In genomic region chr10:75508239-75508813, GRCh38 we compare ENCODE assay signal across 10 cellular contexts.
DNase-seq lines count a peak whose midpoint lies in the region; ATAC-seq, FAIRE-seq and TF ChIP-seq lines count a peak whose summit lies in the region.
"Had no signal": no experiment of that assay in that cellular context is flagged by ENCODE, and none has a peak within 500 bp of the region (broad histone marks: within the 10 kb centered on the region; RNA-seq: fewer than 3 reads in every experiment).

No MANE protein-coding gene starts in this region.

- H3K4me2 ChIP-seq in Loucy (ENCODE audit: low read depth, low read length, poor library complexity, severe bottlenecking) (peak overlapping the region; percentile 74), K562 (ENCODE audit: insufficient read depth, low read length) (no peak overlapping the region)

- TF ChIP-seq POLR2A in K562 (conservative IDR thresholded peaks at IDR 0.05) = no peak
- TF ChIP-seq POLR2A in erythroblast (IDR thresholded peaks at IDR 0.05; ENCODE audit: low read length) = no peak

- H4K20me1 ChIP-seq in Loucy (ENCODE audit: insufficient read depth, low read length, poor library complexity, severe bottlenecking) (no peaks in the 10 kb centered on the region), K562 (replicated peaks; ENCODE audit: control insufficient read depth, insufficient read depth, low read length) (no peaks in the 10 kb centered on the region; the same call in 1 of the 2 replicates)

- H3K9me2 ChIP-seq in Loucy (replicated peaks; ENCODE audit: low read depth, low read length) = no peaks in the 10 kb centered on the region

- POLR2A ChIA-PET in K562 (lab: Yijun Ruan, JAX) = no interaction called here

- no peak for FAIRE-seq in K562 (lab: Jason Lieb, UNC)

- no peak overlapping the region for H3K27ac ChIP-seq in K562 (ENCODE audit: extremely low read depth, low read depth, low read length)
- H3K27ac ChIP-seq in muscle layer of colon (ENCODE audit: low read depth, low read length) = peak overlapping the region; percentile 54
- H3K27ac ChIP-seq: SJSA1 had no signal

- ATAC-seq in K562 = no peak
- no peak for ATAC-seq in HG03565 (IDR thresholded peaks at IDR 0.05; ENCODE audit: unreplicated experiment)

- H3K4me3 ChIP-seq in AG09309 (ENCODE audit: control insufficient read depth, low read depth, low read length) = no peak overlapping the region
- peak overlapping the region; percentile 56 for H3K4me3 ChIP-seq in Loucy (ENCODE audit: low read length, poor library complexity, severe bottlenecking)
- no peak overlapping the region for H3K4me3 ChIP-seq in K562
- H3K4me3 ChIP-seq in muscle layer of colon (ENCODE audit: low read depth in 1 of 2, low read length in 2 of 2) = peak overlapping the region in 1 of 2 donors; percentile 4
- H3K4me3 ChIP-seq: SJSA1 had no signal

- intact Hi-C loops in K562 (cut with micrococcal nuclease) = no loop called here

- H3K79me2 ChIP-seq in Loucy (ENCODE audit: insufficient read depth, low read length) = no peaks in the 10 kb centered on the region
- no peaks in the 10 kb centered on the region for H3K79me2 ChIP-seq in K562 (ENCODE audit: control insufficient read depth, insufficient read depth, low read length)

- H3K9me3 ChIP-seq in Loucy (ENCODE audit: insufficient read depth, low read depth, low read length) = no peaks in the 10 kb centered on the region
- H3K9me3 ChIP-seq in K562 (replicated peaks; ENCODE audit: control insufficient read depth, insufficient read depth, low read depth, low read length) = no peaks in the 10 kb centered on the region
- H3K9me3 ChIP-seq in muscle layer of colon (ENCODE audit: low read length) = no peaks in the 10 kb centered on the region
- H3K9me3 ChIP-seq: SJSA1 had no signal

- H2AFZ ChIP-seq in Loucy (ENCODE audit: low read length) (peak overlapping the region; percentile 66), K562 (ENCODE audit: low read depth, low read length) (no peak overlapping the region)

- H3F3A ChIP-seq in Loucy (ENCODE audit: low read depth) = peaks cover 15% of the 10 kb centered on the region; the same call in 1 of the 2 replicates

- TF ChIP-seq RAD21 in K562 (CRISPR knock-in tag; conservative IDR thresholded peaks at IDR 0.05 in 1 of 2, IDR thresholded peaks at IDR 0.05 in 1 of 2) = no peak

- CTCF ChIA-PET in K562 (lab: Yijun Ruan, JAX; ENCODE audit: low intra/inter-chr PET ratio) = no interaction called here

- DNase-seq in AG09309 (ENCODE audit: low read depth) = peak; percentile 66
- no peak for DNase-seq in K562 (ENCODE audit: extremely low read depth in 1 of 4, low spot score in 3 of 4)
- DNase-seq in OCI-M1 (lab: John Stamatoyannopoulos, UW) = no peak
- DNase-seq in erythroblast (lab: John Stamatoyannopoulos, UW) = no peak
- DNase-seq in NCI-H774 (lab: John Stamatoyannopoulos, UW) = no peak
- DNase-seq: NCI-H1092 treated with DMSO at 0.1 percent for 48 hours had no signal

- no peak for TF ChIP-seq CTCF in AG09309 (IDR thresholded peaks at IDR 0.05; ENCODE audit: control insufficient read depth, insufficient read depth, low read depth, low read length, missing control alignments)
- no peak for TF ChIP-seq CTCF in Loucy (conservative IDR thresholded peaks at IDR 0.05; ENCODE audit: low read length)
- no peak for TF ChIP-seq CTCF in K562 (IDR thresholded peaks at IDR 0.05 in 2 of 3, conservative IDR thresholded peaks at IDR 0.05 in 1 of 3; ENCODE audit: insufficient read depth in 2 of 3, low read depth in 1 of 3, low read length in 3 of 3)

- WGBS in K562 (ENCODE audit: insufficient coverage, low coverage, missing lambda C conversion rate) = 0% methylated on average over 2 of the region's 2 CpGs

- no TSS peak for BruUV-seq in K562 (replicated peaks; lab: Mats Ljungman, UMichigan)

- H3K9me1 ChIP-seq in K562 (ENCODE audit: control insufficient read depth, insufficient read depth, low read length) = no peaks in the 10 kb centered on the region

- H3K4me1 ChIP-seq in Loucy (ENCODE audit: insufficient read depth, low read length, poor library complexity, severe bottlenecking) (peaks cover 47% of the 10 kb centered on the region), K562 (replicated peaks in 1 of 2; ENCODE audit: control insufficient read depth in 2 of 2, insufficient read depth in 2 of 2, low read length in 2 of 2) (no peaks in the 10 kb centered on the region), muscle layer of colon (ENCODE audit: insufficient read depth, low read length) (peaks cover 48% of the 10 kb centered on the region)
- H3K4me1 ChIP-seq: SJSA1 had no signal

- TF ChIP-seq EP300 in K562 (IDR thresholded peaks at IDR 0.05; ENCODE audit: low read length) = no peak

- H3K27me3 ChIP-seq in Loucy (ENCODE audit: insufficient read depth, low read length, poor library complexity, severe bottlenecking) (no peaks in the 10 kb centered on the region), K562 (ENCODE audit: control insufficient read depth in 2 of 2, insufficient read depth in 2 of 2, low read length in 2 of 2) (no peaks in the 10 kb centered on the region; a peak in 1 of 5 replicates), muscle layer of colon (ENCODE audit: control insufficient read depth in 1 of 2, insufficient read depth in 2 of 2, low read length in 2 of 2) (no peaks in the 10 kb centered on the region)
- H3K27me3 ChIP-seq: SJSA1 had no signal

- in situ Hi-C loops in K562 (cut with MboI) = no loop called here

- H3K9ac ChIP-seq in Loucy (ENCODE audit: low read depth, low read length, poor library complexity, severe bottlenecking) (peak overlapping the region; percentile 0), K562 (ENCODE audit: insufficient read depth in 1 of 2, low read depth in 2 of 2, low read length in 2 of 2) (no peak overlapping the region), muscle layer of colon (ENCODE audit: low read length) (no peak overlapping the region)

- no peaks in the 10 kb centered on the region for H3K36me3 ChIP-seq in Loucy (ENCODE audit: insufficient read depth, low read length)
- H3K36me3 ChIP-seq in K562 (ENCODE audit: control insufficient read depth, insufficient read depth, low read length) = no peaks in the 10 kb centered on the region
- H3K36me3 ChIP-seq in muscle layer of colon (ENCODE audit: insufficient read depth, low read length) = no peaks in the 10 kb centered on the region
- H3K36me3 ChIP-seq: SJSA1 had no signal

TF ChIP-seq in K562, 482 proteins besides CTCF, POLR2A, EP300 and RAD21:
- TF ChIP-seq U2AF2 (optimal IDR thresholded peaks at IDR 0.05; ENCODE audit: low read depth, low read length) (no peak), MEIS2 (IDR thresholded peaks at IDR 0.05; ENCODE audit: partially characterized antibody) (peak; percentile 60)
- TF ChIP-seq, protein P1, sequence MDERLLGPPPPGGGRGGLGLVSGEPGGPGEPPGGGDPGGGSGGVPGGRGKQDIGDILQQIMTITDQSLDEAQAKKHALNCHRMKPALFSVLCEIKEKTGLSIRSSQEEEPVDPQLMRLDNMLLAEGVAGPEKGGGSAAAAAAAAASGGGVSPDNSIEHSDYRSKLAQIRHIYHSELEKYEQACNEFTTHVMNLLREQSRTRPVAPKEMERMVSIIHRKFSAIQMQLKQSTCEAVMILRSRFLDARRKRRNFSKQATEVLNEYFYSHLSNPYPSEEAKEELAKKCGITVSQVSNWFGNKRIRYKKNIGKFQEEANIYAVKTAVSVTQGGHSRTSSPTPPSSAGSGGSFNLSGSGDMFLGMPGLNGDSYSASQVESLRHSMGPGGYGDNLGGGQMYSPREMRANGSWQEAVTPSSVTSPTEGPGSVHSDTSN (CRISPR knock-in tag; IDR thresholded peaks at IDR 0.05; ENCODE audit: low read depth) = no peak
- TF ChIP-seq, protein P1 (tag; conservative IDR thresholded peaks at IDR 0.05; ENCODE audit: low read depth) = peak; percentile 59; the same call in 1 of the 2 replicates
